Comparison of ENCODE assay signal across 24 cellular contexts in the genomic region with DNA sequence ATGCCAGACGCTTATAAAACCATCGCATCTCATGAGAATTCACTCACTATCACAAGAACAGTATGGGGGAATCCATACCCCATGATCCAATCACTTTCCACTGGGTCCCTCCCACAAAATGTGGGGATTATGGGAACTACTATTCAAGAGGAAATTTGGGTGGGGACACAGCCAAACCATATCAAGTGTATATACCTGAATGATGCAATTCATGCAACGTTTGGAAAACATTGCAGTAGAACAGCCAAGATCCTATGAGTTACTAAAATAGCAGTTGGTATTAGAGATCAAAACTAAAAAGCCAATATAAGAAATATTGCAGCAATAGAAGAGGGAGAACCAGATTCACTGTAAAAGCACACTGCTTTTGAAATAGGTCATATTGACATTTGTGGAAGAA.
"Had no signal": no experiment of that assay in that cellular context is flagged by ENCODE, and none has a peak within 500 bp of the region (broad histone marks: within the 10 kb centered on the region; RNA-seq: fewer than 3 reads in every experiment).

No MANE protein-coding gene starts in this region.

- H3K27me3 ChIP-seq: dorsolateral prefrontal cortex, esophagus squamous epithelium, gastrocnemius medialis, left lung had no signal

- FAIRE-seq: islet of Langerhans, keratinocyte had no signal

- H3K27ac ChIP-seq: coronary artery, dorsolateral prefrontal cortex, epithelial cell of prostate, esophagus squamous epithelium, gastrocnemius medialis, heart right ventricle, left lung, lower lobe of right lung had no signal

- DNase-seq: dermis blood vessel endothelial cell; dorsolateral prefrontal cortex; effector CD4-positive, alpha-beta T cell; effector memory CD4-positive, alpha-beta T cell; erythroblast; esophagus squamous epithelium; foreskin melanocyte; gastrocnemius medialis; glutamatergic neuron; head of caudate nucleus; heart right ventricle; hippocampal formation; left cardiac atrium; left lung; left ventricle myocardium superior; lower lobe of right lung; mesenchymal stem cell; mucosa of descending colon; naive B cell; naive thymus-derived CD8-positive, alpha-beta T cell had no signal

- H3K9me3 ChIP-seq: esophagus squamous epithelium, gastrocnemius medialis, heart right ventricle, left lung, lower lobe of right lung, mucosa of descending colon had no signal

- H3K4me1 ChIP-seq: esophagus squamous epithelium, gastrocnemius medialis, heart right ventricle, left lung, lower lobe of right lung had no signal

- H3K4me3 ChIP-seq: coronary artery, dorsolateral prefrontal cortex, esophagus squamous epithelium, gastrocnemius medialis, heart right ventricle, left lung, lower lobe of right lung, mucosa of descending colon had no signal

- H3K36me3 ChIP-seq: esophagus squamous epithelium, gastrocnemius medialis, heart right ventricle, left lung, lower lobe of right lung had no signal
